31 cellular contexts compared by ENCODE assay signal in genomic region chr6:12635813-12636212, GRCh38.
DNase-seq lines count a peak whose midpoint lies in the region; ATAC-seq, FAIRE-seq and TF ChIP-seq lines count a peak whose summit lies in the region.
"Had no signal": no experiment of that assay in that cellular context is flagged by ENCODE, and none has a peak within 500 bp of the region (broad histone marks: within the 10 kb centered on the region; RNA-seq: fewer than 3 reads in every experiment).

No MANE protein-coding gene starts in this region.

- ATAC-seq in upper lobe of right lung = peak; percentile 14
- no peak for ATAC-seq in natural killer cell
- ATAC-seq: esophagus mucosa, gastrocnemius medialis, GM23338, HepG2, Panc1 had no signal

- H3K27ac ChIP-seq in upper lobe of right lung = no peak overlapping the region
- H3K27ac ChIP-seq in effector memory CD4-positive, alpha-beta T cell (ENCODE audit: insufficient read depth, low read length, poor library complexity, severe bottlenecking) = no peak overlapping the region
- H3K27ac ChIP-seq: breast epithelium, coronary artery, gastrocnemius medialis, parathyroid adenoma, spleen, transverse colon, WERI-Rb-1 had no signal

- no peak overlapping the region for H3K4me3 Mint-ChIP-seq in natural killer cell
- H3K4me3 Mint-ChIP-seq: activated CD4-positive, alpha-beta T cell treated with anti-CD3 and anti-CD28 coated beads, Interleukin-2, amount 10 ng/mL, durations not matched to agents 24 days and 14 days; CD4-positive, alpha-beta T cell; endodermal cell; GM23338; HFFc6; neural crest cell had no signal

- H3K36me3 Mint-ChIP-seq in natural killer cell = no peaks in the 10 kb centered on the region

- H3K4me3 ChIP-seq in choroid plexus epithelial cell (ENCODE audit: low read depth, low read length) (no peak overlapping the region), upper lobe of right lung (no peak overlapping the region)
- H3K4me3 ChIP-seq in effector memory CD4-positive, alpha-beta T cell (ENCODE audit: insufficient read depth, low read depth, low read length, poor library complexity, severe bottlenecking) = no peak overlapping the region
- H3K4me3 ChIP-seq: breast epithelium, coronary artery, gastrocnemius medialis, GM23338, spleen, transverse colon had no signal

- H3K27me3 ChIP-seq in upper lobe of right lung = no peaks in the 10 kb centered on the region
- no peaks in the 10 kb centered on the region for H3K27me3 ChIP-seq in effector memory CD4-positive, alpha-beta T cell (replicated peaks; ENCODE audit: control insufficient read depth, insufficient read depth, low read length, poor library complexity, severe bottlenecking)
- H3K27me3 ChIP-seq: breast epithelium had no signal

- no peak overlapping the region for H3K27ac Mint-ChIP-seq in natural killer cell
- H3K27ac Mint-ChIP-seq: activated CD4-positive, alpha-beta T cell treated with anti-CD3 and anti-CD28 coated beads, Interleukin-2, amount 10 ng/mL, durations not matched to agents 24 days and 14 days; CD4-positive, alpha-beta T cell; endodermal cell; GM23338; HFFc6 had no signal

- TF ChIP-seq CTCF in choroid plexus epithelial cell (conservative IDR thresholded peaks at IDR 0.05; ENCODE audit: low read depth, low read length) (no peak), upper lobe of right lung (IDR thresholded peaks at IDR 0.05) (no peak), natural killer cell (IDR thresholded peaks at IDR 0.05) (no peak)

- no peaks in the 10 kb centered on the region for H3K9me3 ChIP-seq in upper lobe of right lung
- no peaks in the 10 kb centered on the region for H3K9me3 ChIP-seq in effector memory CD4-positive, alpha-beta T cell (ENCODE audit: control insufficient read depth, low read length)
- H3K9me3 ChIP-seq: breast epithelium, transverse colon had no signal

- no peaks in the 10 kb centered on the region for H3K4me1 ChIP-seq in upper lobe of right lung
- no peaks in the 10 kb centered on the region for H3K4me1 ChIP-seq in effector memory CD4-positive, alpha-beta T cell (ENCODE audit: control insufficient read depth, insufficient read depth, low read length, poor library complexity, severe bottlenecking)
- H3K4me1 ChIP-seq: breast epithelium, gastrocnemius medialis, parathyroid adenoma, spleen, transverse colon had no signal

- no peaks in the 10 kb centered on the region for H3K4me1 Mint-ChIP-seq in natural killer cell
- H3K4me1 Mint-ChIP-seq: endodermal cell, neural crest cell had no signal

- TF ChIP-seq POLR2A in GM12892 (IDR thresholded peaks at IDR 0.05; ENCODE audit: low read depth, low read length) = no peak

- H3K36me3 ChIP-seq in upper lobe of right lung = no peaks in the 10 kb centered on the region
- no peaks in the 10 kb centered on the region for H3K36me3 ChIP-seq in effector memory CD4-positive, alpha-beta T cell (ENCODE audit: control insufficient read depth, insufficient read depth, low read length)
- H3K36me3 ChIP-seq: breast epithelium, gastrocnemius medialis, spleen, transverse colon, WERI-Rb-1 had no signal

- DNase-seq in GM12892 (ENCODE audit: insufficient read length) (no peak), choroid plexus epithelial cell (ENCODE audit: low read depth) (peak; percentile 2), iris pigment epithelial cell (ENCODE audit: low read depth) (peak; percentile 3), upper lobe of right lung (no peak), natural killer cell (no peak), NCI-H748 treated with DMSO at 0.1 percent for 48 hours (lab: John Stamatoyannopoulos, UW) (no peak)
- DNase-seq in effector memory CD4-positive, alpha-beta T cell = no peak
- DNase-seq: activated CD4-positive, alpha-beta T cell treated with anti-CD3 and anti-CD28 coated beads, Interleukin-2, amount 10 ng/mL, durations not matched to agents 24 days and 14 days; activated T-cell treated with anti-CD3 and anti-CD28 coated beads, Interleukin-2, amount 50 U/mL, for 48 hours; CD4-positive, alpha-beta T cell; endodermal cell; gastrocnemius medialis; HFFc6; hippocampal formation; Karpas-422; NCI-H1694; NCI-H2171; NCI-H510A treated with DMSO at 0.1 percent for 48 hours; NK-92 treated with Interleukin-12 subunit alpha and Interleukin-12 subunit beta, amount 100 ng/mL, for 24 hours; SIG-M5; spleen; transverse colon; WERI-Rb-1 had no signal

- peaks cover 7 to 33% of the 10 kb centered on the region in 2 donors for H3K27me3 Mint-ChIP-seq in natural killer cell (ENCODE audit: low read depth in 2 of 2)

- intact Hi-C loops in upper lobe of right lung (cut with DNase I) (loop anchor here (10.0 kb wide), 1 partner anchor 259 kb away; no protein-coding TSS in a partner anchor), natural killer cell (cut with micrococcal nuclease) (loop anchor here (10.0 kb wide), 1 partner anchor 259 kb away; no protein-coding TSS in a partner anchor)

- H3K9me3 Mint-ChIP-seq in natural killer cell = peaks cover 2 to 3% of the 10 kb centered on the region in 2 donors

- FAIRE-seq in GM12892 (lab: Jason Lieb, UNC) = peak; percentile 21
- FAIRE-seq: HepG2 had no signal

Comparison
In these comparisons a context has a peak if more than half of its experiments do, and no peak if none do; other contexts are left out.
1. DNase-seq: peak in choroid plexus epithelial cell (single experiment) and iris pigment epithelial cell (single experiment); none in GM12892 (single experiment), upper lobe of right lung (single experiment), effector memory CD4-positive, alpha-beta T cell (0 of 3), natural killer cell (single experiment) and NCI-H748 treated with DMSO at 0.1 percent for 48 hours (single experiment).